Comparison of ENCODE assay signal across 6 cellular contexts in the genomic region with DNA sequence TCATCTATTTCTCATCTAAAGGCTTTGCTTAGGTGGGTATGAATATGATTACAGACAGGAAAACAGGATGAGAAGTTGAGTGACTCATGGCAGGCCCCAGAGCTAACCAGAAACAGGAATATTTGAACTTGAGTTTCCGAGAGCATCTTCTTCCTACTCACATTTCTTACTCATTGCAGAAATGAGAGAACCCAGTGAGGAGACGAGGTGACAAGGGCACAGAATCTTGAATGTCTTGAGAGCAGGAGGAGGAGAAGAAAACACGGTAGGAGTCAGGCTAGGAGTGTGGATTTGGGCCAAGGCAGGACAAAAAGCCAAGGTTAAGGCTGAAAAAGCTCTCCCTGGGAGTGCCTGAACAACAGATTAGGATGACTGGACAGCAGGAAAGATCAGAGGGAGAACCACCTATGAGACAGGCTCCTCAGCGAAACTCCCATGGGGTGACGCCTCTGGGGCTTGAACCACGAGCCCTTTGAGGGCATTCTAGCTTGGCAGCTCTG. TPM values are rescaled to one million over a fixed set of nuclear protein-coding genes. Genes with fewer than 3 reads are reported as not detected.
DNase-seq lines count a peak whose midpoint lies in the region; ATAC-seq lines count a peak whose summit lies in the region.

No MANE protein-coding gene starts in this region.

- H3K4me3 ChIP-seq in MG63 (no peak overlapping the region), adipocyte (ENCODE audit: low read length) (no peak overlapping the region), skeletal muscle cell (ENCODE audit: low read depth, low read length) (no peak overlapping the region)

- H3K9ac ChIP-seq in adipocyte (ENCODE audit: low read length): peak overlapping the region; percentile 0

- H3K36me3 ChIP-seq in MG63 (peaks cover 16% of the 10 kb centered on the region), adipocyte (ENCODE audit: control insufficient read depth, insufficient read depth, low read length, severe bottlenecking) (no peaks in the 10 kb centered on the region)

- H3K9me3 ChIP-seq in MG63 (no peaks in the 10 kb centered on the region), adipocyte (ENCODE audit: control insufficient read depth, low read length) (no peaks in the 10 kb centered on the region)

- H3K4me1 ChIP-seq in adipocyte (ENCODE audit: control insufficient read depth, insufficient read depth, low read length): peaks cover 31% of the 10 kb centered on the region

- ATAC-seq in HG03457 (IDR thresholded peaks at IDR 0.05; ENCODE audit: unreplicated experiment) (no peak), HG03045 (IDR thresholded peaks at IDR 0.05; ENCODE audit: unreplicated experiment) (no peak)

- H3K27me3 ChIP-seq in MG63 (no peaks in the 10 kb centered on the region), adipocyte (replicated peaks; ENCODE audit: control insufficient read depth, insufficient read depth, low read length) (no peaks in the 10 kb centered on the region)

- peak; percentile 38 for DNase-seq in MG63
- peak; percentile 65 for DNase-seq in adipocyte (ENCODE audit: low read depth)
- peak; percentile 64 for DNase-seq in skeletal muscle cell (ENCODE audit: low read depth)
- no peak for DNase-seq in NCI-H524 treated with DMSO at 0.1 percent for 48 hours (lab: John Stamatoyannopoulos, UW)

RNA-seq across cellular contexts. Expression of a gene that starts 3.0 kb away (rescaled TPM):
- 577 and 749 TPM in 2 replicates for total RNA-seq in MG63 (2014; rRNA removed; shearing (Covaris generic); ENCODE audit: low replicate concordance)

RNA-seq across cellular contexts. Expression of a gene that starts 21.8 kb away (rescaled TPM):
- 19.0 and 34.7 TPM in 2 replicates for total RNA-seq in MG63 (2014; rRNA removed; shearing (Covaris generic); ENCODE audit: low replicate concordance)

RNA-seq across cellular contexts. Expression of a gene that starts 22.8 kb away (rescaled TPM):
- total RNA-seq in MG63 (2014; rRNA removed; shearing (Covaris generic); ENCODE audit: low replicate concordance): 42.8 and 45.6 TPM in 2 replicates

RNA-seq across cellular contexts. Expression of a gene that starts 23.0 kb away (rescaled TPM):
- 40.4 and 41.5 TPM in 2 replicates for total RNA-seq in MG63 (2014; rRNA removed; shearing (Covaris generic); ENCODE audit: low replicate concordance)
